In the genomic region with DNA sequence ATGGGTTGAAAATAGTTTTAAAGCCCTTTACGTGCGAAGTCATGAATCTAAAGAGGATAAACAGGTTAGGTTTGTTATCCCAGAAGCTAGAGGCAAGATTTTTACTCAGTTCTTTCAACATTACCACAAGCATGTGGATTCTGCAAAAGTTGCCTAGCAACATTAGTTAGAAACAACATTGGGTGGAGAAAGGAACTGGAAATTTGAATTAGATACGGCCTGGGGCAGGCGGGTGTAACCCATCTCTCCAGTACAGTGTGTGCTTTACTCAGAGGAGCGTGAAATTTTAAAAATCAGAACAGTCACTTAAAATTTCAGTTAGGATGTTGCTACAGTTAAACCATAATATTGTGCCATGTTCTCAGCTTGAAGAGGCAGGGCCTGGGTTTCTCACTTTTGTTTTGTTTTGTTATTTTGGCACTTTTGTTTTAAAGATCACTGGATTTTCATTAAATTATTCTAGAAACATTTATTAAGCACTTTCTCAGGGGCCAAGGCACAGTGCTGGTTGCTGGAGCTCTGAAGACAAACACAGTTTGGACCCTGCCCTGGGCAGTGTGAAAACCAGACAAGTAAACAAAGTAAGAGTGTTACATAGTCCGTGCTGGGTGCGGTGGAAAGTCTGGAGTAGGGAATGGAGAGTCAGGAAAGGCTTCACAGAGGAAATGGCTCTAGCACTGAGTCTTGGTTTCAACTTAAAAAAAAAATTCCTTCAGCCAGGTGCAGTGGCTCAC, we compare ENCODE assay signal across 8 cellular contexts. TPM values are rescaled to one million over a fixed set of nuclear protein-coding genes. Genes with fewer than 3 reads are reported as not detected.
A peak's percentile ranks its signal among the peaks of the same experiment; 100 is the strongest.
DNase-seq lines count a peak whose midpoint lies in the region; ATAC-seq and TF ChIP-seq lines count a peak whose summit lies in the region.

No MANE protein-coding gene starts in this region.

- H3K36me3 ChIP-seq in heart left ventricle, result no peaks in the 10 kb centered on the region

- peaks cover 9 to 55% (median 37%) of the 10 kb centered on the region in 12 donors for H3K4me1 ChIP-seq in heart left ventricle

- DNase-seq in DMS79 (lab: John Stamatoyannopoulos, UW), result peak; percentile 74
- peak; percentile 77 for DNase-seq in LoVo (ENCODE audit: low spot score)
- peak in 4 of 5 donors; percentile 45 to 60 (median 46) for DNase-seq in heart left ventricle
- DNase-seq in retinal pigment epithelial cell (ENCODE audit: low read depth), result peak; percentile 94
- DNase-seq in activated CD4-positive, CD25-positive, alpha-beta regulatory T cell treated with anti-CD3 and anti-CD28 coated beads, Interleukin-2, amount 50 U/mL, for 72 hours, result no peak
- DNase-seq in cortex of kidney (lab: John Stamatoyannopoulos, UW), result no peak

- peak in 1 of 2 donors; percentile 61 for TF ChIP-seq POLR2A in heart left ventricle (IDR thresholded peaks at IDR 0.05)

- H3K27me3 ChIP-seq in heart left ventricle, result no peaks in the 10 kb centered on the region

- H3K4me3 ChIP-seq in WI38 (ENCODE audit: low read depth, low read length) (peak overlapping the region; percentile 33; the same call in 1 of the 2 replicates), heart left ventricle (peak overlapping the region in 7 of 12 donors; percentile 1 to 40 (median 15)), retinal pigment epithelial cell (ENCODE audit: low read length) (no peak overlapping the region)

- no peak for TF ChIP-seq CTCF in WI38 (IDR thresholded peaks at IDR 0.05; ENCODE audit: low read depth, low read length)
- TF ChIP-seq CTCF in heart left ventricle (IDR thresholded peaks at IDR 0.05), result no peak
- no peak for TF ChIP-seq CTCF in retinal pigment epithelial cell (conservative IDR thresholded peaks at IDR 0.05; ENCODE audit: low read depth, low read length)

- intact Hi-C loops in heart left ventricle (cut with DNase I), result no loop called here

- ATAC-seq in heart left ventricle (peak; percentile 24 to 69 (median 42)), GM21360 (IDR thresholded peaks at IDR 0.05; ENCODE audit: unreplicated experiment) (no peak)

- no peaks in the 10 kb centered on the region for H3K9me3 ChIP-seq in heart left ventricle

- peak overlapping the region; percentile 61 to 96 (median 88) for H3K27ac ChIP-seq in heart left ventricle

- 14 to 25% (median 19%) methylated on average over 7 of the region's 7 CpGs for WGBS in heart left ventricle, 4 donors

RNA-seq across cellular contexts. Expression of gene WEE1, which starts 4.4 kb away (rescaled TPM):
- 10 to 100 TPM; 33.0 to 89.2 (median 68.7) TPM for total RNA-seq in heart left ventricle
- 10 to 100 TPM; 14.5 to 49.2 TPM for polyA plus RNA-seq in heart left ventricle

Comparison
In these comparisons a context has a peak if more than half of its experiments do, and no peak if none do; other contexts are left out.
1. DNase-seq: peak in DMS79 (single experiment), LoVo (single experiment), heart left ventricle (4 of 5) and retinal pigment epithelial cell (single experiment); none in activated CD4-positive, CD25-positive, alpha-beta regulatory T cell treated with anti-CD3 and anti-CD28 coated beads, Interleukin-2, amount 50 U/mL, for 72 hours (single experiment) and cortex of kidney (single experiment).